24 cellular contexts compared by ENCODE assay signal in the genomic region with DNA sequence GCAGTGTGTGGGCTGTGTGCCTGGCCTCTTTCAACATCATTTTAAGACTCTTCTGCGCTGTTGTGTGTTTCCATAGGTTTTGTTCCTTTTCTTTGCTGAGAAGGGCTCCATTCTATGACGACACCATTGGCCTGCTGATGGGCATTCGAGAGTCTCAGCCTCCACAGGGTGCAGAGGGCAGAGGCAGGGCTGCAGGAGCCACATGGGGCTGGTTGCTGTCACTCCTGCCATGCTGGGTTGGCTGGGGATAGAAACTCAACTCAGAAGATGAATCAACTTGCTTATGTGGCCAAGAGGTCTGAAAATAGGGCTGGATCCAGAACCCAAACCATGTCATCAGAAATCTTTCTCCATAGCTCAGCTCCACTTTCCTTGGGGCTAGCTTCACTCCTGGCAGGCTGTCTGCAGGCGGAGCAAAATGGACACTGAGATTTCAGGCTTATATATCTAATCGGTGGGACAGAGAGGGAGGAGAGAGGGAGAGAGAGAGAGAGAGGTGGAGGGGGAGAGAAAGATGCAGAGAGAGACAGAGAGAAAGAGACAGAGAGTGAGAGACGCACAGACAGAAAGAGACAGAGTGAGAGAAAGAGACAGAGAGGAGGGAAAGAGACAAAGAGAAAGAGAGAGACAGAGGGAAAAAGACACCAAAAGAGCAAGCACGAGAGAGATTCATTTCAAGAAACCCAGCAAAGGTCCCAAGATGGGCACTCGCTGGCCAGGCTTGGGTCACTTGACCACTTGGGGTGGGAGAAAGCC.
"Had no signal": no experiment of that assay in that cellular context is flagged by ENCODE, and none has a peak within 500 bp of the region (broad histone marks: within the 10 kb centered on the region; RNA-seq: fewer than 3 reads in every experiment).

No MANE protein-coding gene starts in this region.

- H3K27ac ChIP-seq: heart left ventricle, hepatocyte, left lung, ovary, testis, tibial artery had no signal

- H3K4me3 Mint-ChIP-seq: effector memory CD8-positive, alpha-beta T cell; mesothelial cell of epicardium; naive thymus-derived CD4-positive, alpha-beta T cell; nephron; stimulated activated memory B cell treated with anti-CD40 and anti-IgM and Interleukin-4, amounts not matched to agents 10 μg/mL and 1 μg/mL and 100 μg/mL, for 72 hours; type B pancreatic cell had no signal

- H3K36me3 ChIP-seq: heart left ventricle, left lung, ovary had no signal

- H3K27me3 ChIP-seq: ovary, testis had no signal

- H3K9me3 ChIP-seq: heart left ventricle, left lung, mucosa of descending colon, ovary, testis, tibial artery had no signal

- H3K27ac Mint-ChIP-seq: effector memory CD8-positive, alpha-beta T cell; mesothelial cell of epicardium; naive thymus-derived CD4-positive, alpha-beta T cell; nephron; stimulated activated memory B cell treated with anti-CD40 and anti-IgM and Interleukin-4, amounts not matched to agents 10 μg/mL and 1 μg/mL and 100 μg/mL, for 72 hours; type B pancreatic cell had no signal

- DNase-seq: cerebellar nuclear complex; cortex of kidney; effector memory CD8-positive, alpha-beta T cell; heart left ventricle; left cardiac atrium; left lung; mesenchymal stem cell; mucosa of descending colon; naive thymus-derived CD4-positive, alpha-beta T cell; occipital lobe; ovary; stimulated activated CD4-positive, alpha-beta T cell treated with anti-CD3 and anti-CD28 coated beads, Interleukin-4, amount 100 ng/mL, for 4 hours; stimulated activated naive CD8-positive, alpha-beta T cell treated with anti-CD3 and anti-CD28 coated beads, Interleukin-15, Interleukin-2, amounts not matched to agents 100 U/mL and 50 U/mL, for 24 hours; substantia nigra; testis; tibial artery had no signal

- H3K4me3 ChIP-seq: heart left ventricle, hepatocyte, left lung, mucosa of descending colon, ovary, testis, tibial artery had no signal

- H3K36me3 Mint-ChIP-seq: mesothelial cell of epicardium; naive thymus-derived CD4-positive, alpha-beta T cell; stimulated activated memory B cell treated with anti-CD40 and anti-IgM and Interleukin-4, amounts not matched to agents 10 μg/mL and 1 μg/mL and 100 μg/mL, for 72 hours; type B pancreatic cell had no signal

- H3K4me1 Mint-ChIP-seq: mesothelial cell of epicardium had no signal

- ATAC-seq: effector memory CD8-positive, alpha-beta T cell; heart left ventricle; left cardiac atrium; left lung; mucosa of descending colon; naive thymus-derived CD4-positive, alpha-beta T cell; sciatic nerve; stimulated activated naive CD8-positive, alpha-beta T cell treated with anti-CD3 and anti-CD28 coated beads, Interleukin-15, Interleukin-2, amounts not matched to agents 100 U/mL and 50 U/mL, for 24 hours had no signal

- H3K9me3 Mint-ChIP-seq: effector memory CD8-positive, alpha-beta T cell; mesothelial cell of epicardium; nephron; type B pancreatic cell had no signal

- FAIRE-seq: endometrium, frontal cortex had no signal

- H3K4me1 ChIP-seq: left lung, testis, tibial artery had no signal
